In the genomic region with DNA sequence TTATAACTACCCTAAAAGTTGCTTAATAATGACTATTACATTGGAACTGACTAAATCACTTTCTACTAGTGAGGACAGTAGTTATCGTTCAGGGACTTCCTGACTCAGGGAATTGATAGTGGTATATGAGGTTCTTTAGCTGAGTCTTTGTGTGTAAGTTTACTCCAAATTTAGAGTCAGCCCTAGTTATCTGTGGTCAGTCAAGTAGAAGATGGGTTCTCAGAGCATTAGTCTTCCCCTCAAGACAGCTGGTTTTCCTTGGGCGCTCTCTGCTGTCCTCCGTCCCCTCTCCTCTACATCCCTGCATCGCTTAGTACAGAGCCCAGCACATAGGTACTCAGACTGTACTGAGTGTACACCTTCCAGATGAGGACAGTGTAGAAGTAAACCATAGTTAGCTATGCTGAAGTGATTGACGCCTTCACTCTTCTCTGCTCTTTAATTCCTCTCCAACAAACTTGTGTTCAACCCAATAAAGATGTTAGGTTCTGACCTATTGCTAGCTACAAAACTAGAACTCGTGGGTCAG, we compare ENCODE assay signal across 22 cellular contexts.
"Had no signal": no experiment of that assay in that cellular context is flagged by ENCODE, and none has a peak within 500 bp of the region (broad histone marks: within the 10 kb centered on the region; RNA-seq: fewer than 3 reads in every experiment).

No MANE protein-coding gene starts in this region.

- H3K4me3 Mint-ChIP-seq: activated CD4-positive, alpha-beta T cell treated with anti-CD3 and anti-CD28 coated beads, Interleukin-2, amount 10 ng/mL, durations not matched to agents 7 days and 5 days; activated CD8-positive, alpha-beta T cell treated with anti-CD3 and anti-CD28 coated beads, Interleukin-2, amount 10 ng/mL, durations not matched to agents 7 days and 5 days; activated naive CD4-positive, alpha-beta T cell treated with anti-CD3 and anti-CD28 coated beads, Interleukin-2, amount 50 U/mL, for 24 hours; stimulated activated effector memory CD8-positive, alpha-beta T cell treated with anti-CD3 and anti-CD28 coated beads, Interleukin-12 subunit alpha, Interleukin-12 subunit beta, amount 100 ng/mL, for 72 hours; stimulated activated naive CD8-positive, alpha-beta T cell treated with anti-CD3 and anti-CD28 coated beads, Interleukin-15, amount 100 ng/mL, for 72 hours; T-helper 1 cell treated with Interleukin-12 subunit alpha and Interleukin-12 subunit beta and Interleukin-4 antibody, amounts not matched to agents 30 μg/mL and 1 μg/mL, for 36 hours had no signal

- H3K4me3 ChIP-seq: hepatocyte, tibial artery had no signal

- H3K27me3 Mint-ChIP-seq: activated naive CD4-positive, alpha-beta T cell treated with anti-CD3 and anti-CD28 coated beads, Interleukin-2, amount 50 U/mL, for 24 hours; stimulated activated naive CD8-positive, alpha-beta T cell treated with anti-CD3 and anti-CD28 coated beads, Interleukin-15, amount 100 ng/mL, for 72 hours had no signal

- H2AFZ ChIP-seq: hepatocyte had no signal

- H3K4me1 Mint-ChIP-seq: activated CD4-positive, alpha-beta T cell treated with anti-CD3 and anti-CD28 coated beads, Interleukin-2, amount 10 ng/mL, durations not matched to agents 7 days and 5 days; activated naive CD4-positive, alpha-beta T cell treated with anti-CD3 and anti-CD28 coated beads, Interleukin-2, amount 50 U/mL, for 24 hours; stimulated activated naive CD8-positive, alpha-beta T cell treated with anti-CD3 and anti-CD28 coated beads, Interleukin-15, amount 100 ng/mL, for 72 hours had no signal

- H3K9me3 Mint-ChIP-seq: activated CD4-positive, alpha-beta T cell treated with anti-CD3 and anti-CD28 coated beads, Interleukin-2, amount 10 ng/mL, durations not matched to agents 7 days and 5 days; activated naive CD4-positive, alpha-beta T cell treated with anti-CD3 and anti-CD28 coated beads, Interleukin-2, amount 50 U/mL, for 24 hours; stimulated activated effector memory CD8-positive, alpha-beta T cell treated with anti-CD3 and anti-CD28 coated beads, Interleukin-12 subunit alpha, Interleukin-12 subunit beta, amount 100 ng/mL, for 72 hours; stimulated activated naive CD8-positive, alpha-beta T cell treated with anti-CD3 and anti-CD28 coated beads, Interleukin-15, amount 100 ng/mL, for 72 hours; T-helper 1 cell treated with Interleukin-12 subunit alpha and Interleukin-12 subunit beta and Interleukin-4 antibody, amounts not matched to agents 30 μg/mL and 1 μg/mL, for 36 hours had no signal

- H3K27me3 ChIP-seq: brain microvascular endothelial cell, hepatocyte, tibial artery had no signal

- DNase-seq: activated CD4-positive, alpha-beta T cell treated with anti-CD3 and anti-CD28 coated beads, Interleukin-2, amount 10 ng/mL, durations not matched to agents 7 days and 5 days; activated CD8-positive, alpha-beta T cell treated with anti-CD3 and anti-CD28 coated beads, Interleukin-2, amount 10 ng/mL, durations not matched to agents 7 days and 5 days; activated gamma-delta T cell treated with Interleukin-2 at 50 U/mL for 16 hours; aorta; brain microvascular endothelial cell; central memory CD4-positive, alpha-beta T cell; dermis blood vessel endothelial cell; effector CD8-positive, alpha-beta T cell; erythroblast; foreskin fibroblast; kidney glomerular epithelial cell; midbrain; occipital lobe; posterior cingulate gyrus; small intestine; stimulated activated CD4-positive, alpha-beta T cell treated with anti-CD3 and anti-CD28 coated beads, Interleukin-2, amount 100 ng/mL, for 24 hours; stimulated activated naive CD8-positive, alpha-beta T cell treated with anti-CD3 and anti-CD28 coated beads, Interleukin-15, amount 100 ng/mL, for 72 hours; tibial artery had no signal

- H3K9me3 ChIP-seq: tibial artery had no signal

- ATAC-seq: activated CD8-positive, alpha-beta T cell treated with anti-CD3 and anti-CD28 coated beads, Interleukin-2, amount 10 ng/mL, durations not matched to agents 7 days and 5 days; stimulated activated effector memory CD8-positive, alpha-beta T cell treated with anti-CD3 and anti-CD28 coated beads, Interleukin-12 subunit alpha, Interleukin-12 subunit beta, amount 100 ng/mL, for 72 hours; stimulated activated naive CD8-positive, alpha-beta T cell treated with anti-CD3 and anti-CD28 coated beads, Interleukin-15, amount 100 ng/mL, for 72 hours had no signal

- H3K36me3 Mint-ChIP-seq: activated naive CD4-positive, alpha-beta T cell treated with anti-CD3 and anti-CD28 coated beads, Interleukin-2, amount 50 U/mL, for 24 hours; stimulated activated effector memory CD8-positive, alpha-beta T cell treated with anti-CD3 and anti-CD28 coated beads, Interleukin-12 subunit alpha, Interleukin-12 subunit beta, amount 100 ng/mL, for 72 hours had no signal

- H3K27ac ChIP-seq: brain microvascular endothelial cell, hepatocyte, tibial artery had no signal

- H3K36me3 ChIP-seq: brain microvascular endothelial cell, tibial artery had no signal

- H3K4me2 ChIP-seq: hepatocyte had no signal

- H3K27ac Mint-ChIP-seq: activated CD4-positive, alpha-beta T cell treated with anti-CD3 and anti-CD28 coated beads, Interleukin-2, amount 10 ng/mL, durations not matched to agents 7 days and 5 days; activated CD8-positive, alpha-beta T cell treated with anti-CD3 and anti-CD28 coated beads, Interleukin-2, amount 10 ng/mL, durations not matched to agents 7 days and 5 days; activated naive CD4-positive, alpha-beta T cell treated with anti-CD3 and anti-CD28 coated beads, Interleukin-2, amount 50 U/mL, for 24 hours; stimulated activated effector memory CD8-positive, alpha-beta T cell treated with anti-CD3 and anti-CD28 coated beads, Interleukin-12 subunit alpha, Interleukin-12 subunit beta, amount 100 ng/mL, for 72 hours; stimulated activated naive CD8-positive, alpha-beta T cell treated with anti-CD3 and anti-CD28 coated beads, Interleukin-15, amount 100 ng/mL, for 72 hours; T-helper 1 cell treated with Interleukin-12 subunit alpha and Interleukin-12 subunit beta and Interleukin-4 antibody, amounts not matched to agents 30 μg/mL and 1 μg/mL, for 36 hours had no signal
